In the genomic region with DNA sequence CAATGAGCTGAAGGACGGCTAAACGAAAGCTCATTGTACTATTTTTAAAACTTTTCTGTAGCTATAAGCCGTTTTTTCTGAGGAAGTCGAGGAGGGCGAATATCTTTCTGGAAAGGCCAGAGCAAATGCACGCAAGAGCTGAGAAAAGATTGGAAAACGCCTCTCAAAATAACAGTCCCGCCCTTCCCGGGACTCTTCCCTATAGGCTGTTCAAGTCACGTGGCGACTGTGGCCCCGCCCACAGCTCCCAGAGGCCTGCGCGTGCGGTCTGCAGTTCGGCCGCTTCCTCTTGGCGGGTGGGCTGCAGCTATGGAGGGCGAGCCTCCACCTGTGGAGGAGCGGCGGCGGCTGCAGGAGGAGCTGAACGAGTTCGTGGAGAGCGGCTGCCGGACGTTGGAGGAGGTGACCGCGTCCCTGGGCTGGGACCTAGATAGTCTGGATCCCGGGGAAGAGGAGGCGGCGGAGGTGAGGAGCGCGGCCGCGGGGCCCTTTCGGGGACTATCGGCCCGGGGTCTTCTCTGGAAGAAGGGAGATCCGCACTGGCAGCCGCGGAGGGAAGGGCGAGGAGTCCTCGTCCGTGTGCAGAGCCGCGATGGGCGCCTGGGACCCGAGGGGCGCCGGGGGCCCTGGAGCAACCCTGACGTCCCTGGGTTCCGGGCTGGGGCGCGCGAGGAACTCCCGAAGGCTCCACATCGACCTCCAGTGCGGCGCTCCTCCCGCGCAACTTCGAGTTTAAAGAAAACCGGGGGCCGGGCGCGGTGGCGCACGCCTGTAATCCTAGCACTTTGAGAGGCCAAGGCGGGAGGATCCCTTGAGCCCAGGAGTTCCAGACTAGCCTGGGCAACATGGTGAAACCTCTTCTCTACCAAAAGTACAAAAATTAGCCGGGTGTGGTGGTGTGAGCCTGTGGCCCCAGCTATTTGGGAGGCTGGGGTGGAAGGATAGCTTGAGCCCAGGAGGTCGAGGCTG, we compare ENCODE assay signal across 8 cellular contexts. TPM values are rescaled to one million over a fixed set of nuclear protein-coding genes. Genes with fewer than 3 reads are reported as not detected.
A peak's percentile ranks its signal among the peaks of the same experiment; 100 is the strongest.
DNase-seq lines count a peak whose midpoint lies in the region; ATAC-seq and TF ChIP-seq lines count a peak whose summit lies in the region.

A gene with protein sequence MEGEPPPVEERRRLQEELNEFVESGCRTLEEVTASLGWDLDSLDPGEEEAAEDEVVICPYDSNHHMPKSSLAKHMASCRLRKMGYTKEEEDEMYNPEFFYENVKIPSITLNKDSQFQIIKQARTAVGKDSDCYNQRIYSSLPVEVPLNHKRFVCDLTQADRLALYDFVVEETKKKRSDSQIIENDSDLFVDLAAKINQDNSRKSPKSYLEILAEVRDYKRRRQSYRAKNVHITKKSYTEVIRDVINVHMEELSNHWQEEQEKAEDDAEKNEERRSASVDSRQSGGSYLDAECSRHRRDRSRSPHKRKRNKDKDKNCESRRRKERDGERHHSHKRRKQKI (plus strand): TSS at position 250 of the 969 bp plus-strand sequence. CDS start 60 bp downstream, at position 310.

- peak within 1 kb of the TSS; percentile 90 to 97 (median 94) for H3K27ac Mint-ChIP-seq in naive thymus-derived CD4-positive, alpha-beta T cell
- H3K27ac Mint-ChIP-seq in stimulated activated naive B cell treated with anti-CD40 and anti-IgM and Interleukin-4, amounts not matched to agents 10 μg/mL and 1 μg/mL and 100 μg/mL, for 72 hours, result peak within 1 kb of the TSS; percentile 96

- peak within 1 kb of the TSS; percentile 93 to 100 (median 99) for H3K4me3 Mint-ChIP-seq in naive thymus-derived CD4-positive, alpha-beta T cell
- peak within 1 kb of the TSS; percentile 90 to 93 for H3K4me3 Mint-ChIP-seq in stimulated activated naive B cell treated with anti-CD40 and anti-IgM and Interleukin-4, amounts not matched to agents 10 μg/mL and 1 μg/mL and 100 μg/mL, for 72 hours

- peak; percentile 100 for ATAC-seq in GM21825 (IDR thresholded peaks at IDR 0.05; ENCODE audit: unreplicated experiment)
- peak; percentile 99 for ATAC-seq in naive thymus-derived CD4-positive, alpha-beta T cell
- ATAC-seq in stimulated activated naive B cell treated with anti-CD40 and anti-IgM and Interleukin-4, amounts not matched to agents 10 μg/mL and 1 μg/mL and 100 μg/mL, for 72 hours (replicated peaks), result peak; percentile 100

- CTCF ChIA-PET in naive thymus-derived CD4-positive, alpha-beta T cell (lab: Charles Lee), result no interaction called here

- intact Hi-C loops in naive thymus-derived CD4-positive, alpha-beta T cell (cut with micrococcal nuclease), result loop anchor here (1.0 to 10.0 kb wide), 7 partner anchors 201 to 842 kb away; a partner anchor contains a TSS

- DNase-seq in DMS79 treated with DMSO at 0.1 percent for 48 hours (lab: John Stamatoyannopoulos, UW) (peak; percentile 66), Karpas-422 (peak; percentile 97), RKO (ENCODE audit: low spot score) (peak; percentile 93), activated T-helper 1 cell treated with Interleukin-2 at 50 U/mL for 16 hours (ENCODE audit: low read depth) (peak; percentile 79), fibroblast of lung (ENCODE audit: low read depth in 2 of 2) (peak; percentile 90 to 91)
- peak; percentile 83 to 93 (median 88) for DNase-seq in naive thymus-derived CD4-positive, alpha-beta T cell
- DNase-seq in stimulated activated naive B cell treated with anti-CD40 and anti-IgM and Interleukin-4, amounts not matched to agents 10 μg/mL and 1 μg/mL and 100 μg/mL, for 72 hours, result peak; percentile 88

- peak within 1 kb of the TSS; percentile 97 for H3K9ac ChIP-seq in Karpas-422 (ENCODE audit: low read length)
- H3K9ac ChIP-seq in fibroblast of lung (ENCODE audit: insufficient read depth, low read length), result peak within 1 kb of the TSS; percentile 75

- no peaks in the 10 kb centered on the region for H3K9me2 ChIP-seq in Karpas-422 (replicated peaks; ENCODE audit: insufficient read depth, low read length)

- POLR2A ChIA-PET in naive thymus-derived CD4-positive, alpha-beta T cell (lab: Charles Lee), result interaction anchor here (0.9 to 1.1 kb wide), 3 partner anchors 8 to 202 kb away, joined by 3 to 4 read pairs (median 3); a partner anchor contains a TSS

- no peaks in the 10 kb centered on the region for H3K27me3 ChIP-seq in Karpas-422 (ENCODE audit: low read length)
- no peaks in the 10 kb centered on the region for H3K27me3 ChIP-seq in fibroblast of lung (ENCODE audit: control insufficient read depth, insufficient read depth, low read length)
- H3K27me3 ChIP-seq in naive thymus-derived CD4-positive, alpha-beta T cell (ENCODE audit: control insufficient read depth in 2 of 2, insufficient read depth in 2 of 2, low read length in 2 of 2), result no peaks in the 10 kb centered on the region

- H3K4me1 ChIP-seq in Karpas-422 (ENCODE audit: low read length) (peaks cover 23% of the 10 kb centered on the region), fibroblast of lung (ENCODE audit: control insufficient read depth, extremely low read depth, insufficient read depth, low read length) (no peaks in the 10 kb centered on the region)
- peaks cover 12 to 17% of the 10 kb centered on the region in 2 donors for H3K4me1 ChIP-seq in naive thymus-derived CD4-positive, alpha-beta T cell (ENCODE audit: control insufficient read depth in 2 of 2, insufficient read depth in 2 of 2, low read length in 2 of 2)

- H2AFZ ChIP-seq in Karpas-422 (ENCODE audit: low read length) (peak within 1 kb of the TSS; percentile 90), fibroblast of lung (ENCODE audit: low read length) (peak within 1 kb of the TSS; percentile 96)

- peaks cover 0 to 2% (median 0%) of the 10 kb centered on the region in 5 donors for H3K27me3 Mint-ChIP-seq in naive thymus-derived CD4-positive, alpha-beta T cell
- H3K27me3 Mint-ChIP-seq in stimulated activated naive B cell treated with anti-CD40 and anti-IgM and Interleukin-4, amounts not matched to agents 10 μg/mL and 1 μg/mL and 100 μg/mL, for 72 hours, result peaks cover 0 to under 1% of the 10 kb centered on the region in 2 donors

- peaks cover 34% of the 10 kb centered on the region for H3K79me2 ChIP-seq in Karpas-422 (ENCODE audit: low read length)
- peaks cover 33% of the 10 kb centered on the region for H3K79me2 ChIP-seq in fibroblast of lung (ENCODE audit: control insufficient read depth, insufficient read depth, low read length)

- H3K9me3 Mint-ChIP-seq in naive thymus-derived CD4-positive, alpha-beta T cell, result no peaks in the 10 kb centered on the region
- H3K9me3 Mint-ChIP-seq in stimulated activated naive B cell treated with anti-CD40 and anti-IgM and Interleukin-4, amounts not matched to agents 10 μg/mL and 1 μg/mL and 100 μg/mL, for 72 hours, result no peaks in the 10 kb centered on the region

- H3K27ac ChIP-seq in Karpas-422 (ENCODE audit: low read length) (no peak within 1 kb of the TSS; the same call in 1 of the 2 replicates), fibroblast of lung (ENCODE audit: insufficient read depth, low read length) (peak within 1 kb of the TSS; percentile 65)
- peak within 1 kb of the TSS; percentile 77 for H3K27ac ChIP-seq in naive thymus-derived CD4-positive, alpha-beta T cell (ENCODE audit: low read depth, low read length)

- peaks cover 8% of the 10 kb centered on the region; the same call in 1 of the 2 replicates for H4K20me1 ChIP-seq in Karpas-422 (ENCODE audit: insufficient read depth, low read depth, low read length)
- no peaks in the 10 kb centered on the region for H4K20me1 ChIP-seq in fibroblast of lung (ENCODE audit: control insufficient read depth, extremely low read depth, insufficient read depth, low read length)

- H3K36me3 ChIP-seq in Karpas-422 (ENCODE audit: insufficient read depth, low read length) (peaks cover 15% of the 10 kb centered on the region; the same call in 1 of the 2 replicates), fibroblast of lung (ENCODE audit: control insufficient read depth, insufficient read depth, low read length) (no peaks in the 10 kb centered on the region)
- peaks cover 0 to 16% (median 12%) of the 10 kb centered on the region in 3 experiments for H3K36me3 ChIP-seq in naive thymus-derived CD4-positive, alpha-beta T cell (ENCODE audit: control insufficient read depth in 2 of 3, insufficient read depth in 3 of 3, low read length in 3 of 3)

- no peaks in the 10 kb centered on the region for H3K9me3 ChIP-seq in Karpas-422 (ENCODE audit: low read length)
- no peaks in the 10 kb centered on the region for H3K9me3 ChIP-seq in fibroblast of lung (ENCODE audit: control insufficient read depth, insufficient read depth, low read depth, low read length)
- H3K9me3 ChIP-seq in naive thymus-derived CD4-positive, alpha-beta T cell (ENCODE audit: control insufficient read depth in 2 of 3, low read length in 3 of 3), result no peaks in the 10 kb centered on the region

- H3K4me2 ChIP-seq in Karpas-422 (ENCODE audit: low read depth, low read length, poor library complexity, severe bottlenecking), result peak within 1 kb of the TSS; percentile 76
- peak within 1 kb of the TSS; percentile 91 for H3K4me2 ChIP-seq in fibroblast of lung (ENCODE audit: extremely low read depth, insufficient read depth, low read length)

- H3K4me3 ChIP-seq in Karpas-422 (ENCODE audit: low read length), result peak within 1 kb of the TSS; percentile 90
- H3K4me3 ChIP-seq in fibroblast of lung (replicated peaks in 1 of 4; ENCODE audit: control extremely low read depth in 1 of 4, insufficient read depth in 1 of 4, low read depth in 3 of 4, low read length in 4 of 4), result peak within 1 kb of the TSS; percentile 83 to 93 (median 86)
- H3K4me3 ChIP-seq in naive thymus-derived CD4-positive, alpha-beta T cell (ENCODE audit: low read length), result peak within 1 kb of the TSS; percentile 89

- H3K4me1 Mint-ChIP-seq in naive thymus-derived CD4-positive, alpha-beta T cell, result peaks cover 28 to 62% (median 54%) of the 10 kb centered on the region in 7 donors
- H3K4me1 Mint-ChIP-seq in stimulated activated naive B cell treated with anti-CD40 and anti-IgM and Interleukin-4, amounts not matched to agents 10 μg/mL and 1 μg/mL and 100 μg/mL, for 72 hours, result peaks cover 26 to 39% of the 10 kb centered on the region in 2 donors

- H3K36me3 Mint-ChIP-seq in naive thymus-derived CD4-positive, alpha-beta T cell, result peaks cover 0 to 10% (median 4%) of the 10 kb centered on the region in 5 donors
- H3K36me3 Mint-ChIP-seq in stimulated activated naive B cell treated with anti-CD40 and anti-IgM and Interleukin-4, amounts not matched to agents 10 μg/mL and 1 μg/mL and 100 μg/mL, for 72 hours, result peaks cover 9 to 24% of the 10 kb centered on the region in 2 donors

- no peak for TF ChIP-seq CTCF in fibroblast of lung (conservative IDR thresholded peaks at IDR 0.05 in 1 of 2, IDR thresholded peaks at IDR 0.05 in 1 of 2; ENCODE audit: low read depth in 1 of 2, low read length in 2 of 2)

RNA-seq across cellular contexts. Expression of the gene that starts here (rescaled TPM):
- 8.3 and 13.7 TPM in 2 replicates for total RNA-seq in Karpas-422 (2014; rRNA removed; shearing (Covaris generic); ENCODE audit: low replicate concordance)
- 8.3 and 10.0 TPM in 2 replicates for total RNA-seq in fibroblast of lung
- polyA plus RNA-seq in fibroblast of lung, result 7.2 and 9.1 TPM in 2 replicates
- 5.4 and 5.5 TPM in 2 replicates for polyA plus RNA-seq in fibroblast of lung (2012)
- polyA minus RNA-seq in fibroblast of lung (ENCODE audit: low replicate concordance), result 1.2 and 3.6 TPM in 2 replicates
- total RNA-seq in naive thymus-derived CD4-positive, alpha-beta T cell, result 10 to 100 TPM in 4 of 5 experiments, 1 to 10 TPM in 1; 8.6 to 30.4 (median 15.3) TPM
- polyA plus RNA-seq in naive thymus-derived CD4-positive, alpha-beta T cell, result 10 to 100 TPM; 10.7 to 11.4 TPM
